In genomic region chr2:209976698-209977385, GRCh38 we compare ENCODE assay signal across 19 cellular contexts. TPM values are rescaled to one million over a fixed set of nuclear protein-coding genes. Genes with fewer than 3 reads are reported as not detected.
DNase-seq lines count a peak whose midpoint lies in the region; ATAC-seq and TF ChIP-seq lines count a peak whose summit lies in the region.
"Had no signal": no experiment of that assay in that cellular context is flagged by ENCODE, and none has a peak within 500 bp of the region (broad histone marks: within the 10 kb centered on the region; RNA-seq: fewer than 3 reads in every experiment).

No MANE protein-coding gene starts in this region.

- no peaks in the 10 kb centered on the region for H3K36me3 Mint-ChIP-seq in endothelial cell (ENCODE audit: low read depth, unreplicated experiment)
- H3K36me3 Mint-ChIP-seq in T-cell: no peaks in the 10 kb centered on the region
- H3K36me3 Mint-ChIP-seq: activated naive CD8-positive, alpha-beta T cell treated with anti-CD3 and anti-CD28 coated beads for 36 hours; naive thymus-derived CD4-positive, alpha-beta T cell had no signal

- no peak for TF ChIP-seq CTCF in endothelial cell (IDR thresholded peaks at IDR 0.05; ENCODE audit: unreplicated experiment)
- TF ChIP-seq CTCF in tibial nerve (IDR thresholded peaks at IDR 0.05): no peak

- no peaks in the 10 kb centered on the region for H3K4me1 ChIP-seq in tibial nerve
- H3K4me1 ChIP-seq: heart left ventricle, right atrium auricular region had no signal

- no peak for TF ChIP-seq POLR2A in tibial nerve (IDR thresholded peaks at IDR 0.05)

- ATAC-seq in GM18870 (IDR thresholded peaks at IDR 0.05; ENCODE audit: unreplicated experiment) (peak; percentile 85), GM21515 (IDR thresholded peaks at IDR 0.05; ENCODE audit: unreplicated experiment) (peak; percentile 66), HG03097 (IDR thresholded peaks at IDR 0.05; ENCODE audit: low FRiP score, unreplicated experiment) (peak; percentile 89), T-cell (replicated peaks in 1 of 4) (no peak)
- ATAC-seq: heart left ventricle; naive thymus-derived CD4-positive, alpha-beta T cell; stimulated activated naive CD8-positive, alpha-beta T cell treated with anti-CD3 and anti-CD28 coated beads, Interleukin-15, amount 100 ng/mL, for 72 hours had no signal

- peak; percentile 16 for DNase-seq in RPMI8226
- no peak for DNase-seq in endothelial cell (ENCODE audit: low spot score)
- no peak for DNase-seq in caudate nucleus (lab: John Stamatoyannopoulos, UW)
- DNase-seq in T-cell: no peak
- no peak for DNase-seq in tibial nerve (ENCODE audit: low spot score in 2 of 2)
- DNase-seq: activated CD8-positive, alpha-beta memory T cell treated with anti-CD3 and anti-CD28 coated beads, Interleukin-2, amount 50 U/mL, for 48 hours; activated naive CD8-positive, alpha-beta T cell treated with anti-CD3 and anti-CD28 coated beads for 36 hours; DND-41; heart left ventricle; NCI-H1436 treated with DMSO at 0.1 percent for 48 hours; Right ventricle myocardium superior; stimulated activated naive CD8-positive, alpha-beta T cell treated with anti-CD3 and anti-CD28 coated beads, Interleukin-15, amount 100 ng/mL, for 72 hours had no signal

- WGBS in tibial nerve, 2 donors: 83 to 87% methylated on average over 9 of the region's 9 CpGs

- H3K9me3 Mint-ChIP-seq in endothelial cell (ENCODE audit: unreplicated experiment): no peaks in the 10 kb centered on the region
- no peaks in the 10 kb centered on the region for H3K9me3 Mint-ChIP-seq in T-cell
- H3K9me3 Mint-ChIP-seq: activated naive CD8-positive, alpha-beta T cell treated with anti-CD3 and anti-CD28 coated beads for 36 hours; central memory CD8-positive, alpha-beta T cell; naive thymus-derived CD4-positive, alpha-beta T cell; stimulated activated naive CD8-positive, alpha-beta T cell treated with anti-CD3 and anti-CD28 coated beads, Interleukin-15, amount 100 ng/mL, for 72 hours had no signal

- H3K27me3 ChIP-seq in tibial nerve: no peaks in the 10 kb centered on the region
- H3K27me3 ChIP-seq: right atrium auricular region had no signal

- no peak overlapping the region for H3K4me3 Mint-ChIP-seq in endothelial cell (ENCODE audit: unreplicated experiment)
- no peak overlapping the region for H3K4me3 Mint-ChIP-seq in T-cell
- H3K4me3 Mint-ChIP-seq: activated naive CD8-positive, alpha-beta T cell treated with anti-CD3 and anti-CD28 coated beads for 36 hours; B cell; central memory CD8-positive, alpha-beta T cell; naive thymus-derived CD4-positive, alpha-beta T cell; stimulated activated naive CD8-positive, alpha-beta T cell treated with anti-CD3 and anti-CD28 coated beads, Interleukin-15, amount 100 ng/mL, for 72 hours had no signal

- H3K36me3 ChIP-seq in tibial nerve: no peaks in the 10 kb centered on the region
- H3K36me3 ChIP-seq: heart left ventricle, right atrium auricular region had no signal

- no peaks in the 10 kb centered on the region for H3K9me3 ChIP-seq in tibial nerve
- H3K9me3 ChIP-seq: heart left ventricle, right atrium auricular region had no signal

- POLR2A ChIA-PET in T-cell (lab: Charles Lee): no interaction called here

- no peak overlapping the region for H3K27ac Mint-ChIP-seq in endothelial cell (ENCODE audit: unreplicated experiment)
- no peak overlapping the region for H3K27ac Mint-ChIP-seq in T-cell
- H3K27ac Mint-ChIP-seq: activated naive CD8-positive, alpha-beta T cell treated with anti-CD3 and anti-CD28 coated beads for 36 hours; B cell; naive thymus-derived CD4-positive, alpha-beta T cell; stimulated activated naive CD8-positive, alpha-beta T cell treated with anti-CD3 and anti-CD28 coated beads, Interleukin-15, amount 100 ng/mL, for 72 hours had no signal

- H3K27me3 Mint-ChIP-seq in endothelial cell (ENCODE audit: unreplicated experiment) (no peaks in the 10 kb centered on the region), T-cell (peaks cover 13 to 17% of the 10 kb centered on the region in 2 donors)
- H3K27me3 Mint-ChIP-seq: central memory CD8-positive, alpha-beta T cell had no signal

- no peaks in the 10 kb centered on the region for H3K4me1 Mint-ChIP-seq in endothelial cell (ENCODE audit: unreplicated experiment)
- H3K4me1 Mint-ChIP-seq in T-cell: no peaks in the 10 kb centered on the region
- H3K4me1 Mint-ChIP-seq: activated naive CD8-positive, alpha-beta T cell treated with anti-CD3 and anti-CD28 coated beads for 36 hours; B cell; central memory CD8-positive, alpha-beta T cell; naive thymus-derived CD4-positive, alpha-beta T cell; stimulated activated naive CD8-positive, alpha-beta T cell treated with anti-CD3 and anti-CD28 coated beads, Interleukin-15, amount 100 ng/mL, for 72 hours had no signal

- TF ChIP-seq EP300 in tibial nerve (IDR thresholded peaks at IDR 0.05): no peak

- CTCF ChIA-PET in T-cell (lab: Charles Lee): interaction anchor here (0.5 to 5.4 kb wide), 13 partner anchors 12 to 239 kb away, joined by 3 to 56 read pairs (median 5); no protein-coding TSS in a partner anchor

- H3K27ac ChIP-seq in caudate nucleus (ENCODE audit: low read depth, low read length): no peak overlapping the region
- no peak overlapping the region for H3K27ac ChIP-seq in tibial nerve
- H3K27ac ChIP-seq: heart left ventricle, right atrium auricular region had no signal

- H3K4me3 ChIP-seq in tibial nerve: no peak overlapping the region
- H3K4me3 ChIP-seq: heart left ventricle, right atrium auricular region had no signal

RNA-seq across cellular contexts. Expression of gene RPE, which starts 25.6 kb away (rescaled TPM):
- 41.0 TPM for total RNA-seq in endothelial cell (ENCODE audit: unreplicated experiment)
- 10 to 100 TPM; 17.9 to 36.7 (median 33.2) TPM for total RNA-seq in T-cell
- 10 to 100 TPM; 42.0 to 83.0 (median 58.5) TPM for total RNA-seq in tibial nerve

Comparison
In these comparisons a context has a peak if more than half of its experiments do, and no peak if none do; other contexts are left out.
1. ATAC-seq: peak in GM18870 (single experiment), GM21515 (single experiment) and HG03097 (single experiment); none in T-cell (0 of 4).